In genomic region chr14:61602733-61603077, GRCh38 we compare ENCODE assay signal across 14 cellular contexts.
DNase-seq lines count a peak whose midpoint lies in the region; ATAC-seq and TF ChIP-seq lines count a peak whose summit lies in the region.
"Had no signal": no experiment of that assay in that cellular context is flagged by ENCODE, and none has a peak within 500 bp of the region (broad histone marks: within the 10 kb centered on the region; RNA-seq: fewer than 3 reads in every experiment).

No MANE protein-coding gene starts in this region.

- no peak for TF ChIP-seq CTCF in mammary epithelial cell (conservative IDR thresholded peaks at IDR 0.05 in 1 of 2, IDR thresholded peaks at IDR 0.05 in 1 of 2; ENCODE audit: extremely low read depth in 1 of 2, insufficient read depth in 1 of 2, low read depth in 1 of 2, low read length in 2 of 2)
- no peak for TF ChIP-seq CTCF in breast epithelium (IDR thresholded peaks at IDR 0.05)
- no peak for TF ChIP-seq CTCF in transverse colon (IDR thresholded peaks at IDR 0.05)

- BruUV-seq in mammary epithelial cell (replicated peaks; lab: Mats Ljungman, UMichigan) = no TSS peak

- DNase-seq in mammary epithelial cell (no peak), breast epithelium (ENCODE audit: low spot score in 2 of 2) (no peak), SJCRH30 (peak in 1 of 2 experiments; percentile 57), mesendoderm (peak; percentile 77), transverse colon (no peak), anterior cingulate cortex (lab: John Stamatoyannopoulos, UW) (no peak)
- DNase-seq in activated CD4-positive, alpha-beta T cell treated with anti-CD3 and anti-CD28 coated beads for 48 hours = no peak
- DNase-seq: activated naive CD8-positive, alpha-beta T cell treated with anti-CD3 and anti-CD28 coated beads, Interleukin-2, amount 50 U/mL, for 24 hours; effector memory CD4-positive, alpha-beta T cell; GF-D8; lower lobe of right lung; NCI-H226 had no signal

- H3K9me3 ChIP-seq in mammary epithelial cell (replicated peaks; ENCODE audit: insufficient read depth, low read length) (no peaks in the 10 kb centered on the region), breast epithelium (no peaks in the 10 kb centered on the region), SJCRH30 (replicated peaks) (no peaks in the 10 kb centered on the region), transverse colon (no peaks in the 10 kb centered on the region)
- H3K9me3 ChIP-seq: lower lobe of right lung had no signal

- H3K23ac ChIP-seq in mesendoderm (ENCODE audit: low read length) = no peak overlapping the region

- H2BK120ac ChIP-seq in mesendoderm (ENCODE audit: low read depth, low read length) = peak overlapping the region; percentile 48

- no peak overlapping the region for H4K8ac ChIP-seq in mesendoderm (ENCODE audit: low read depth, low read length)

- H3K27ac ChIP-seq in mammary epithelial cell (ENCODE audit: insufficient read depth, low read depth, low read length) (no peak overlapping the region), breast epithelium (no peak overlapping the region), SJCRH30 (peak overlapping the region; percentile 17), mesendoderm (ENCODE audit: low read depth, low read length) (peak overlapping the region; percentile 85), transverse colon (peak overlapping the region; percentile 48 to 75 (median 68))
- H3K27ac ChIP-seq: lower lobe of right lung had no signal

- 11% methylated on average over 1 of the region's 1 CpG for WGBS in mammary epithelial cell (ENCODE audit: low coverage, missing lambda C conversion rate)
- no CpG with 5 or more reads among the region's 1 CpG for WGBS in mesendoderm (ENCODE audit: extremely low coverage, insufficient coverage, low lambda C conversion rate)
- WGBS in transverse colon (ENCODE audit: low coverage in 1 of 2), 2 donors = 48% methylated on average over 1 of the region's 1 CpG; no CpG with 5 or more reads in 1 of the 2 donors

- no peak overlapping the region for H2BK15ac ChIP-seq in mesendoderm (replicated peaks; ENCODE audit: low read depth)

- no peak overlapping the region for H3K4ac ChIP-seq in mesendoderm (ENCODE audit: low read depth, low read length)

- H3K4me1 ChIP-seq in mammary epithelial cell (ENCODE audit: insufficient read depth, low read length) = peaks cover 7% of the 10 kb centered on the region
- H3K4me1 ChIP-seq in breast epithelium = peaks cover 0 to 7% of the 10 kb centered on the region in 2 donors
- H3K4me1 ChIP-seq in SJCRH30 = peaks cover 33% of the 10 kb centered on the region
- H3K4me1 ChIP-seq in mesendoderm (ENCODE audit: control insufficient read depth, low read depth, low read length) = peaks cover 8% of the 10 kb centered on the region
- peaks cover 2 to 35% (median 20%) of the 10 kb centered on the region in 4 donors for H3K4me1 ChIP-seq in transverse colon

- dilution Hi-C loops in mammary epithelial cell (cut with HindIII; ENCODE audit: low sequenced_read_pairs) = no loop called here

- TF ChIP-seq EP300 in transverse colon (IDR thresholded peaks at IDR 0.05; ENCODE audit: low read depth) = no peak

- H3K79me2 ChIP-seq in mammary epithelial cell (ENCODE audit: insufficient read depth, low read length) = no peaks in the 10 kb centered on the region
- H3K79me2 ChIP-seq in mesendoderm (ENCODE audit: control insufficient read depth, insufficient read depth, low read length) = no peaks in the 10 kb centered on the region

- H2AFZ ChIP-seq in mammary epithelial cell (ENCODE audit: low read depth, low read length) = peak overlapping the region; percentile 13

- intact Hi-C loops in mammary epithelial cell (cut with micrococcal nuclease) = no loop called here
- intact Hi-C loops in breast epithelium (cut with DNase I; ENCODE audit: low total_unique reads) = no loop called here
- intact Hi-C loops in transverse colon (cut with DNase I; ENCODE audit: low total_unique reads) = no loop called here

- peak overlapping the region; percentile 7 for H3K18ac ChIP-seq in mesendoderm (ENCODE audit: low read length)

- no peak overlapping the region for H2BK5ac ChIP-seq in mesendoderm (ENCODE audit: low read length)

- no peaks in the 10 kb centered on the region for H3K79me1 ChIP-seq in mesendoderm (ENCODE audit: low read length)

- H3K36me3 ChIP-seq in mammary epithelial cell (ENCODE audit: insufficient read depth, low read length) (no peaks in the 10 kb centered on the region), breast epithelium (no peaks in the 10 kb centered on the region), SJCRH30 (no peaks in the 10 kb centered on the region), mesendoderm (ENCODE audit: control insufficient read depth, insufficient read depth, low read length) (no peaks in the 10 kb centered on the region), transverse colon (no peaks in the 10 kb centered on the region)
- H3K36me3 ChIP-seq: lower lobe of right lung had no signal

- H3K56ac ChIP-seq in mesendoderm (ENCODE audit: low read length) = no peak overlapping the region

- in situ Hi-C loops in mammary epithelial cell (cut with MboI; ENCODE audit: low sequenced_read_pairs in 2 of 2) (no loop called here), transverse colon (cut with MboI; ENCODE audit: low pct_ligation_motif_present in 1 of 4, low pct_unique_long_range_greater_than_20kb in 1 of 4, low sequenced_read_pairs in 3 of 4) (no loop called here)

- ATAC-seq in HG03571 (IDR thresholded peaks at IDR 0.05; ENCODE audit: unreplicated experiment) = no peak
- ATAC-seq: activated naive CD8-positive, alpha-beta T cell treated with anti-CD3 and anti-CD28 coated beads, Interleukin-2, amount 50 U/mL, for 24 hours had no signal

- H3K4me3 ChIP-seq in mammary epithelial cell (replicated peaks in 1 of 3; ENCODE audit: insufficient read depth in 1 of 3, low read depth in 2 of 3, low read length in 3 of 3) (no peak overlapping the region), breast epithelium (no peak overlapping the region), SJCRH30 (peak overlapping the region; percentile 58), mesendoderm (ENCODE audit: low read length) (no peak overlapping the region), transverse colon (no peak overlapping the region)
- H3K4me3 ChIP-seq: lower lobe of right lung, skin epidermis had no signal

- CTCF ChIA-PET in mammary epithelial cell (lab: Charles Lee; ENCODE audit: low non-redundant PET) = no interaction called here

- H3K27me3 ChIP-seq in mammary epithelial cell (ENCODE audit: insufficient read depth, low read length) (no peaks in the 10 kb centered on the region), breast epithelium (no peaks in the 10 kb centered on the region), SJCRH30 (no peaks in the 10 kb centered on the region), mesendoderm (ENCODE audit: insufficient read depth, low read length, poor library complexity) (no peaks in the 10 kb centered on the region), transverse colon (no peaks in the 10 kb centered on the region)

- H3K4me2 ChIP-seq in mammary epithelial cell (ENCODE audit: insufficient read depth, low read depth, low read length) (peak overlapping the region; percentile 17), mesendoderm (ENCODE audit: low read length) (no peak overlapping the region)

- no peak overlapping the region for H3K9ac ChIP-seq in mammary epithelial cell (ENCODE audit: insufficient read depth, low read length)
- no peak overlapping the region for H3K9ac ChIP-seq in mesendoderm (ENCODE audit: low read length)

- no peak overlapping the region for H4K5ac ChIP-seq in mesendoderm (ENCODE audit: low read length)

- no peaks in the 10 kb centered on the region for H4K20me1 ChIP-seq in mammary epithelial cell (ENCODE audit: insufficient read depth, low read length)

- TF ChIP-seq POLR2A in breast epithelium (IDR thresholded peaks at IDR 0.05) (no peak), transverse colon (IDR thresholded peaks at IDR 0.05) (no peak)

- H2AK5ac ChIP-seq in mesendoderm (ENCODE audit: low read length) = no peak overlapping the region

Comparison
In these comparisons a context has a peak if more than half of its experiments do, and no peak if none do; other contexts are left out.
1. H3K27ac ChIP-seq: peak in SJCRH30 (single experiment), mesendoderm (single experiment) and transverse colon (4 of 4); none in mammary epithelial cell (single experiment) and breast epithelium (0 of 2).